29 cellular contexts compared by ENCODE assay signal in genomic region chr6:167755461-167755860, GRCh38.
"Had no signal": no experiment of that assay in that cellular context is flagged by ENCODE, and none has a peak within 500 bp of the region (broad histone marks: within the 10 kb centered on the region; RNA-seq: fewer than 3 reads in every experiment).

No MANE protein-coding gene starts in this region.

- H3K36me3 Mint-ChIP-seq: memory B cell; mesothelial cell of epicardium; naive B cell; natural killer cell treated with Interleukin-12 subunit alpha and Interleukin-12 subunit beta and Interleukin-15 and Interleukin-18, amount 100 ng/mL, for 72 hours had no signal

- H3K4me3 Mint-ChIP-seq: central memory CD8-positive, alpha-beta T cell; effector memory CD8-positive, alpha-beta T cell; memory B cell; mesothelial cell of epicardium; natural killer cell treated with Interleukin-12 subunit alpha and Interleukin-12 subunit beta and Interleukin-15 and Interleukin-18, amount 100 ng/mL, for 72 hours; neural crest cell; stimulated activated naive CD8-positive, alpha-beta T cell treated with anti-CD3 and anti-CD28 coated beads, Interleukin-15, amount 100 ng/mL, for 72 hours had no signal

- H3K4me1 Mint-ChIP-seq: memory B cell; naive B cell; stimulated activated naive CD8-positive, alpha-beta T cell treated with anti-CD3 and anti-CD28 coated beads, Interleukin-15, amount 100 ng/mL, for 72 hours had no signal

- H3K36me3 ChIP-seq: esophagus squamous epithelium, heart right ventricle, suprapubic skin, transverse colon had no signal

- H3K4me1 ChIP-seq: psoas muscle had no signal

- ATAC-seq: effector memory CD8-positive, alpha-beta T cell; heart right ventricle; left ventricle myocardium superior; mucosa of descending colon; natural killer cell treated with Interleukin-12 subunit alpha and Interleukin-12 subunit beta and Interleukin-15 and Interleukin-18, amount 100 ng/mL, for 72 hours; psoas muscle; right cardiac atrium; stimulated activated naive CD8-positive, alpha-beta T cell treated with anti-CD3 and anti-CD28 coated beads, Interleukin-15, amount 100 ng/mL, for 72 hours had no signal

- H3K27ac Mint-ChIP-seq: effector memory CD8-positive, alpha-beta T cell; memory B cell; mesothelial cell of epicardium; naive B cell; natural killer cell treated with Interleukin-12 subunit alpha and Interleukin-12 subunit beta and Interleukin-15 and Interleukin-18, amount 100 ng/mL, for 72 hours; stimulated activated naive CD8-positive, alpha-beta T cell treated with anti-CD3 and anti-CD28 coated beads, Interleukin-15, amount 100 ng/mL, for 72 hours had no signal

- H3K27ac ChIP-seq: esophagus squamous epithelium, heart right ventricle, psoas muscle, skin epidermis, suprapubic skin, transverse colon had no signal

- H3K27me3 ChIP-seq: esophagus squamous epithelium, heart right ventricle, transverse colon had no signal

- DNase-seq: cortex of kidney; effector memory CD8-positive, alpha-beta T cell; erythroblast; esophagus squamous epithelium; foreskin melanocyte; glutamatergic neuron; heart right ventricle; hippocampal formation; left ventricle myocardium superior; mucosa of descending colon; naive B cell; psoas muscle; right cardiac atrium; stimulated activated CD4-positive, alpha-beta T cell treated with anti-CD3 and anti-CD28 coated beads, Interleukin-15, amount 100 ng/mL, for 24 hours; stimulated activated CD4-positive, alpha-beta T cell treated with anti-CD3 and anti-CD28 coated beads, Interleukin-2, amount 100 ng/mL, for 48 hours; stimulated activated CD8-positive, alpha-beta memory T cell treated with anti-CD3 and anti-CD28 coated beads, Interleukin-4, amount 100 ng/mL, for 48 hours; stimulated activated naive CD4-positive, alpha-beta T cell; stimulated activated naive CD8-positive, alpha-beta T cell treated with anti-CD3 and anti-CD28 coated beads, Interleukin-15, amount 100 ng/mL, for 72 hours; transverse colon had no signal

- H3K9me3 ChIP-seq: esophagus squamous epithelium, heart right ventricle, mucosa of descending colon, psoas muscle, suprapubic skin, transverse colon had no signal

- FAIRE-seq: endometrium, islet of Langerhans had no signal

- H3K9me3 Mint-ChIP-seq: central memory CD8-positive, alpha-beta T cell; effector memory CD8-positive, alpha-beta T cell; natural killer cell treated with Interleukin-12 subunit alpha and Interleukin-12 subunit beta and Interleukin-15 and Interleukin-18, amount 100 ng/mL, for 72 hours; neural crest cell; stimulated activated naive CD8-positive, alpha-beta T cell treated with anti-CD3 and anti-CD28 coated beads, Interleukin-15, amount 100 ng/mL, for 72 hours had no signal

- H3K4me3 ChIP-seq: esophagus squamous epithelium, heart right ventricle, lung, mucosa of descending colon, psoas muscle, skin epidermis, suprapubic skin, transverse colon had no signal
